ENCODE assay signal across 27 cellular contexts in the genomic region with DNA sequence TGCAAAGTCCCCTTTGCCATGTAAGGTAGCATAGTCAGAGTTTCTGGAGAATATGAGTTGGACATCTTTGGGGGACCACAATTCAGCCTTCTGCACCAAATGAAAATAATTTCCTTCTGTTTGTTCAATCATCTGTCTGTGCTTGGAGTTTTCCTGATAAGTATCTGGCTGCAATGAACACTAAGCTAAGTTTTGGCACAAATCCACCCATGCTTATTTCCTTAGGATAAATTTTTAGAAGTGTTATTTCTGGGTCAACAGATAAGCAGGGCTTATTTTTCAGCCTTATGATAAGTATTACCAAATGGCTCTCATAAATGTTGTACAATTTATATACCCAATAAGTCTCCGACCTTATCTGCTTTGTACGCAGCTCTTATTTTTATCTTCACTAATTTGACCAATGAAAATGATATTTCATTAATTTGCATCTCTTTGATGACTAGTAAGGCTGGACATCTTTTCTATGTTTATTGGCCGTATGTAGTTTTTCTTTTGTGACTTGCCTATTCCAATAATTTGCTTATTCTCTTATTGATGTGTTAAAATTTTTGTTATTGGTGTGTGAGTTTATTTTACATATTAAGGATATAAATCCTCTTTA.
"Had no signal": no experiment of that assay in that cellular context is flagged by ENCODE, and none has a peak within 500 bp of the region (broad histone marks: within the 10 kb centered on the region; RNA-seq: fewer than 3 reads in every experiment).

No MANE protein-coding gene starts in this region.

- H3K4me3 Mint-ChIP-seq: mesothelial cell of epicardium; naive B cell; natural killer cell; nephron progenitor cell; neural progenitor cell; stimulated activated memory B cell treated with anti-CD40 and anti-IgM and Interleukin-4, amounts not matched to agents 10 μg/mL and 1 μg/mL and 100 μg/mL, for 72 hours had no signal

- H3K27me3 ChIP-seq: neutrophil, right atrium auricular region, right lobe of liver, stomach, testis, thyroid gland, transverse colon, upper lobe of left lung had no signal

- H3K4me3 ChIP-seq: left ventricle myocardium inferior, lung, neural progenitor cell, psoas muscle, right atrium auricular region, right lobe of liver, smooth muscle cell, stomach, testis, thyroid gland, transverse colon, upper lobe of left lung had no signal

- H3K36me3 ChIP-seq: left ventricle myocardium inferior, neural progenitor cell, neutrophil, right atrium auricular region, right lobe of liver, stomach, thyroid gland, transverse colon, upper lobe of left lung had no signal

- H2AFZ ChIP-seq: neural progenitor cell, parathyroid adenoma had no signal

- H3K79me2 ChIP-seq: parathyroid adenoma had no signal

- H3K9me3 Mint-ChIP-seq: mesothelial cell of epicardium; natural killer cell; neural progenitor cell; stimulated activated memory B cell treated with anti-CD40 and anti-IgM and Interleukin-4, amounts not matched to agents 10 μg/mL and 1 μg/mL and 100 μg/mL, for 72 hours had no signal

- H3K27ac Mint-ChIP-seq: mesothelial cell of epicardium; natural killer cell; nephron progenitor cell; neural progenitor cell; stimulated activated memory B cell treated with anti-CD40 and anti-IgM and Interleukin-4, amounts not matched to agents 10 μg/mL and 1 μg/mL and 100 μg/mL, for 72 hours had no signal

- DNase-seq: islet precursor cell; left ventricle myocardium inferior; mesendoderm; naive B cell; natural killer cell; nephron progenitor cell; occipital lobe; psoas muscle; right lobe of liver; stimulated activated CD4-positive, alpha-beta T cell treated with anti-CD3 and anti-CD28 coated beads, Interleukin-1b, Interleukin-23, amount 100 ng/mL, for 48 hours; stimulated activated CD4-positive, alpha-beta T cell treated with anti-CD3 and anti-CD28 coated beads, Interleukin-2, amount 100 ng/mL, for 48 hours; stimulated activated CD4-positive, alpha-beta T cell treated with anti-CD3 and anti-CD28 coated beads, Interleukin-4, amount 100 ng/mL, for 4 hours; stimulated activated CD8-positive, alpha-beta memory T cell treated with anti-CD3 and anti-CD28 coated beads, Interleukin-4, amount 100 ng/mL, for 48 hours; stimulated activated naive CD8-positive, alpha-beta T cell treated with anti-CD3 and anti-CD28 coated beads, Interleukin-15, Interleukin-2, amounts not matched to agents 100 U/mL and 50 U/mL, for 24 hours; stomach; testis; thyroid gland; transverse colon; upper lobe of left lung had no signal

- H3K9ac ChIP-seq: neural progenitor cell, parathyroid adenoma had no signal

- H3K9me3 ChIP-seq: left ventricle myocardium inferior, neutrophil, psoas muscle, right atrium auricular region, right lobe of liver, stomach, testis, thyroid gland, transverse colon, upper lobe of left lung had no signal

- H3K27ac ChIP-seq: left ventricle myocardium inferior, neural progenitor cell, neutrophil, parathyroid adenoma, psoas muscle, right atrium auricular region, right lobe of liver, stomach, testis, thyroid gland, transverse colon, upper lobe of left lung had no signal

- H3K4me1 Mint-ChIP-seq: neural progenitor cell; stimulated activated memory B cell treated with anti-CD40 and anti-IgM and Interleukin-4, amounts not matched to agents 10 μg/mL and 1 μg/mL and 100 μg/mL, for 72 hours had no signal

- H3K36me3 Mint-ChIP-seq: mesothelial cell of epicardium; naive B cell; natural killer cell; neural progenitor cell; stimulated activated memory B cell treated with anti-CD40 and anti-IgM and Interleukin-4, amounts not matched to agents 10 μg/mL and 1 μg/mL and 100 μg/mL, for 72 hours had no signal

- H3K4me2 ChIP-seq: neural progenitor cell, smooth muscle cell had no signal

- ATAC-seq: natural killer cell; psoas muscle; right lobe of liver; stimulated activated memory B cell treated with anti-CD40 and anti-IgM and Interleukin-4, amounts not matched to agents 10 μg/mL and 1 μg/mL and 100 μg/mL, for 72 hours; stimulated activated naive CD8-positive, alpha-beta T cell treated with anti-CD3 and anti-CD28 coated beads, Interleukin-15, Interleukin-2, amounts not matched to agents 100 U/mL and 50 U/mL, for 24 hours had no signal

- H3K4me1 ChIP-seq: left ventricle myocardium inferior, neural progenitor cell, psoas muscle, right atrium auricular region, right lobe of liver, stomach, testis, upper lobe of left lung had no signal
